9 cellular contexts compared by ENCODE assay signal in genomic region chr6:170152989-170153388, GRCh38.
A peak's percentile ranks its signal among the peaks of the same experiment; 100 is the strongest.
DNase-seq lines count a peak whose midpoint lies in the region; ATAC-seq and TF ChIP-seq lines count a peak whose summit lies in the region.
"Had no signal": no experiment of that assay in that cellular context is flagged by ENCODE, and none has a peak within 500 bp of the region (broad histone marks: within the 10 kb centered on the region; RNA-seq: fewer than 3 reads in every experiment).

No MANE protein-coding gene starts in this region.

- ATAC-seq in HG03378 (IDR thresholded peaks at IDR 0.05; ENCODE audit: unreplicated experiment), result no peak

- no peak overlapping the region for H3K9ac ChIP-seq in BLaER1

- no peaks in the 10 kb centered on the region for H3K9me3 ChIP-seq in BLaER1

- H3K4me3 ChIP-seq in BLaER1 (no peak overlapping the region), astrocyte of the spinal cord (ENCODE audit: low read depth, low read length) (no peak overlapping the region)

- H3K27me3 ChIP-seq in BLaER1 (peaks cover 3% of the 10 kb centered on the region; the same call in 1 of the 2 replicates), layer of hippocampus (ENCODE audit: control insufficient read depth, insufficient read depth, low read length) (peaks cover 4% of the 10 kb centered on the region)

- in situ Hi-C loops in astrocyte of the spinal cord (cut with HindIII; ENCODE audit: low sequenced_read_pairs), result no loop called here

- peak overlapping the region; percentile 87 for H3K4me2 ChIP-seq in BLaER1

- H3K27ac ChIP-seq in BLaER1, result no peak overlapping the region
- H3K27ac ChIP-seq in layer of hippocampus (ENCODE audit: low read depth, low read length), result peak overlapping the region; percentile 73

- H3K36me3 ChIP-seq in BLaER1, result no peaks in the 10 kb centered on the region

- DNase-seq in NCI-H1105 treated with DMSO at 0.1 percent for 48 hours (lab: John Stamatoyannopoulos, UW), result peak; percentile 97
- DNase-seq in astrocyte of the spinal cord (ENCODE audit: low read depth, low spot score), result peak; percentile 54
- no peak for DNase-seq in COLO829 (ENCODE audit: low spot score)
- DNase-seq in T1000 (lab: John Stamatoyannopoulos, UW), result no peak
- DNase-seq in Kasumi-1 (lab: John Stamatoyannopoulos, UW), result no peak
- DNase-seq: MV-4-11 had no signal

- 0 out of 2 replicates have a peak, but pooled peaks cover 8% of the 10 kb centered on the region for H4K20me1 ChIP-seq in BLaER1

- H3K4me1 ChIP-seq in BLaER1, result peaks cover 80% of the 10 kb centered on the region

- no peak for TF ChIP-seq CTCF in astrocyte of the spinal cord (IDR thresholded peaks at IDR 0.05; ENCODE audit: low read depth, low read length)

Comparison
In these comparisons a context has a peak if more than half of its experiments do, and no peak if none do; other contexts are left out.
1. DNase-seq: peak in NCI-H1105 treated with DMSO at 0.1 percent for 48 hours (single experiment) and astrocyte of the spinal cord (single experiment); none in COLO829 (single experiment), T1000 (single experiment) and Kasumi-1 (0 of 2).